Comparison of ENCODE assay signal across 23 cellular contexts in genomic region chr5:93364386-93364785, GRCh38.
"Had no signal": no experiment of that assay in that cellular context is flagged by ENCODE, and none has a peak within 500 bp of the region (broad histone marks: within the 10 kb centered on the region; RNA-seq: fewer than 3 reads in every experiment).

No MANE protein-coding gene starts in this region.

- H3K79me2 ChIP-seq: hepatocyte, parathyroid adenoma had no signal

- H3K36me3 Mint-ChIP-seq: naive thymus-derived CD4-positive, alpha-beta T cell; stimulated activated naive B cell treated with anti-CD40 and anti-IgM and Interleukin-4, amounts not matched to agents 10 μg/mL and 1 μg/mL and 100 μg/mL, for 72 hours had no signal

- H3K4me1 Mint-ChIP-seq: naive thymus-derived CD4-positive, alpha-beta T cell; stimulated activated naive B cell treated with anti-CD40 and anti-IgM and Interleukin-4, amounts not matched to agents 10 μg/mL and 1 μg/mL and 100 μg/mL, for 72 hours; stimulated activated naive CD8-positive, alpha-beta T cell treated with anti-CD3 and anti-CD28 coated beads, Interleukin-15, amount 100 ng/mL, for 72 hours had no signal

- ATAC-seq: foreskin keratinocyte; left cardiac atrium; naive thymus-derived CD4-positive, alpha-beta T cell; right lobe of liver; stimulated activated naive B cell treated with anti-CD40 and anti-IgM and Interleukin-4, amounts not matched to agents 10 μg/mL and 1 μg/mL and 100 μg/mL, for 72 hours; stimulated activated naive CD8-positive, alpha-beta T cell treated with anti-CD3 and anti-CD28 coated beads, Interleukin-15, amount 100 ng/mL, for 72 hours had no signal

- H2AFZ ChIP-seq: hepatocyte, parathyroid adenoma had no signal

- H3K4me1 ChIP-seq: colonic mucosa, parathyroid adenoma, prostate gland, right lobe of liver, spleen, transverse colon had no signal

- H3K9me3 ChIP-seq: colonic mucosa, prostate gland, right lobe of liver, thoracic aorta, transverse colon had no signal

- H3K9ac ChIP-seq: parathyroid adenoma had no signal

- FAIRE-seq: endothelial cell of umbilical vein, kidney had no signal

- H3K27ac ChIP-seq: colonic mucosa, foreskin keratinocyte, hepatocyte, parathyroid adenoma, prostate gland, right lobe of liver, spleen, thoracic aorta, transverse colon had no signal

- H3K36me3 ChIP-seq: colonic mucosa, prostate gland, right lobe of liver, spleen, thoracic aorta, transverse colon had no signal

- H3K27ac Mint-ChIP-seq: naive thymus-derived CD4-positive, alpha-beta T cell; stimulated activated naive B cell treated with anti-CD40 and anti-IgM and Interleukin-4, amounts not matched to agents 10 μg/mL and 1 μg/mL and 100 μg/mL, for 72 hours; stimulated activated naive CD8-positive, alpha-beta T cell treated with anti-CD3 and anti-CD28 coated beads, Interleukin-15, amount 100 ng/mL, for 72 hours had no signal

- H3K27me3 ChIP-seq: colonic mucosa, foreskin keratinocyte, hepatocyte, right lobe of liver, spleen, transverse colon had no signal

- H3K4me3 Mint-ChIP-seq: naive thymus-derived CD4-positive, alpha-beta T cell; neural crest cell; stimulated activated naive B cell treated with anti-CD40 and anti-IgM and Interleukin-4, amounts not matched to agents 10 μg/mL and 1 μg/mL and 100 μg/mL, for 72 hours; stimulated activated naive CD8-positive, alpha-beta T cell treated with anti-CD3 and anti-CD28 coated beads, Interleukin-15, amount 100 ng/mL, for 72 hours had no signal

- H3K4me3 ChIP-seq: colonic mucosa, hepatocyte, prostate gland, right lobe of liver, spleen, thoracic aorta, transverse colon had no signal

- DNase-seq: colonic mucosa; erythroblast; foreskin keratinocyte; kidney; left cardiac atrium; mesendoderm; naive thymus-derived CD4-positive, alpha-beta T cell; retina; right lobe of liver; spleen; stimulated activated CD4-positive, alpha-beta T cell treated with anti-CD3 and anti-CD28 coated beads, Interleukin-15, amount 100 ng/mL, for 24 hours; stimulated activated CD4-positive, alpha-beta T cell treated with anti-CD3 and anti-CD28 coated beads, Interleukin-1b, Interleukin-23, amount 100 ng/mL, for 48 hours; stimulated activated CD4-positive, alpha-beta T cell treated with anti-CD3 and anti-CD28 coated beads, Interleukin-4, amount 100 ng/mL, for 24 hours; stimulated activated naive B cell treated with anti-CD40 and anti-IgM and Interleukin-4, amounts not matched to agents 10 μg/mL and 1 μg/mL and 100 μg/mL, for 72 hours; stimulated activated naive CD8-positive, alpha-beta T cell treated with anti-CD3 and anti-CD28 coated beads, Interleukin-15, amount 100 ng/mL, for 72 hours; substantia nigra; transverse colon had no signal

- H3K4me2 ChIP-seq: hepatocyte had no signal
